Comparison of ENCODE assay signal across 11 cellular contexts in the genomic region with DNA sequence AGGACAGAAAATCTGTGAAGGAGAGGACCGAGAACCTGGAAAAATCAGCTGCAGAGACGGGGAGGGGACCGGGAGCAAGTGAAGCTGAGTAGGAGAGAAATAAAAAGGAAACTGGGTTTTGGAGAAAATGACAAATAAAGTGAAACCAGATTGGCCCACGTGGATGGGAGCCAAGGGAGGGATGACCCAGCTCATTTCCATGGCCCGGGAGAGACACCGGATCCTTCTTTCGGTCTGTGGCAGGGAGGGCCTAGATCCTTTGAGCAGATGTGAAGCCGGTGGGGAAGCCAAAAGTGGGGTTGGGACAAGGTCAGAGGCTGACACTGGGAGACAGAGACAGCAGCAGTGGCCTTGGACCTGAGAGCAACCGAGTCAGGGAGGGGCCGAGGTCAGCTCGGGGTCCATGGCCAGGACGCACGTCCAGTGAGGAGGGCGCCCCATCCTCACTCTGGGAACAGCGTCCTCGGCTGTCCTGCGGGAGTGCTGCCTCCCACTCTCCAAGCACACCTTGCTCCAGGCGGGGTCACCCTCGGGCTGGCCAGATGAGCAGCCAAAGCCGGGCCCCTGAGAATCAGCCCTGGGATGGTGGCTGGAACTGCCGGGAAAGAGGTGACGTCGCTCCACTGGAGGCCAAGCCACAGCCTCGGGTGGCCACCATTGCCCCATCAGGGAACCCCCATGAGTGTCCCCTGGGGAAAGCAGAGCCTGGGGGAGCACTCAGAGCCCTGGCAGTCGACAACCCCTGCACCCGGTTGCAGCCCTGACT. TPM values are rescaled to one million over a fixed set of nuclear protein-coding genes. Genes with fewer than 3 reads are reported as not detected.
DNase-seq lines count a peak whose midpoint lies in the region; ATAC-seq, FAIRE-seq and TF ChIP-seq lines count a peak whose summit lies in the region.
"Had no signal": no experiment of that assay in that cellular context is flagged by ENCODE, and none has a peak within 500 bp of the region (broad histone marks: within the 10 kb centered on the region; RNA-seq: fewer than 3 reads in every experiment).

No MANE protein-coding gene starts in this region.

- H3K4me1 ChIP-seq in body of pancreas (peaks cover 21% of the 10 kb centered on the region), left lung (no peaks in the 10 kb centered on the region), spleen (peaks cover 0 to 34% (median 11%) of the 10 kb centered on the region in 6 donors)

- WGBS in body of pancreas, 2 donors, result 69 to 71% methylated on average over 12 to 15 of the region's 26 CpGs
- WGBS in spleen, 5 donors, result 57 to 85% (median 75%) methylated on average over 14 to 26 of the region's 26 CpGs

- H3K36me3 ChIP-seq in body of pancreas (replicated peaks in 1 of 2; ENCODE audit: insufficient read depth in 1 of 2, low read depth in 2 of 2), result peaks cover 0 to 7% of the 10 kb centered on the region in 2 donors
- H3K36me3 ChIP-seq in left lung, result peaks cover 0 to 83% of the 10 kb centered on the region in 2 donors
- peaks cover 0 to 100% (median 37%) of the 10 kb centered on the region in 6 donors for H3K36me3 ChIP-seq in spleen

- ATAC-seq in body of pancreas (peak; percentile 22), left lung (peak; percentile 29), HG03175 (IDR thresholded peaks at IDR 0.05; ENCODE audit: unreplicated experiment) (no peak), GM19452 (IDR thresholded peaks at IDR 0.05; ENCODE audit: unreplicated experiment) (no peak)
- ATAC-seq: activated naive CD8-positive, alpha-beta T cell treated with anti-CD3 and anti-CD28 coated beads, Interleukin-2, amount 50 U/mL, for 24 hours had no signal

- H3K27me3 ChIP-seq in body of pancreas (no peaks in the 10 kb centered on the region), left lung (no peaks in the 10 kb centered on the region), spleen (replicated peaks in 1 of 7) (no peaks in the 10 kb centered on the region)

- H3K9me3 ChIP-seq in body of pancreas (no peaks in the 10 kb centered on the region), left lung (no peaks in the 10 kb centered on the region), spleen (no peaks in the 10 kb centered on the region)

- TF ChIP-seq CTCF in body of pancreas (IDR thresholded peaks at IDR 0.05) (no peak), left lung (IDR thresholded peaks at IDR 0.05) (no peak), spleen (IDR thresholded peaks at IDR 0.05 in 8 of 11, conservative IDR thresholded peaks at IDR 0.05 in 3 of 11) (no peak)

- H3K27ac ChIP-seq in body of pancreas, result peak overlapping the region; percentile 50 to 70 (median 64)
- peak overlapping the region; percentile 51 to 60 for H3K27ac ChIP-seq in left lung
- H3K27ac ChIP-seq in spleen, result peak overlapping the region; percentile 53 to 88 (median 76)
- H3K27ac ChIP-seq: VCaP had no signal

- intact Hi-C loops in body of pancreas (cut with DNase I) (no loop called here), left lung (cut with DNase I) (no loop called here), spleen (cut with DNase I; ENCODE audit: low total_unique reads) (no loop called here)

- H3K4me3 ChIP-seq in body of pancreas (no peak overlapping the region), left lung (no peak overlapping the region), spleen (peak overlapping the region in 2 of 8 donors; percentile 12 to 15)

- TF ChIP-seq POLR2A in body of pancreas (IDR thresholded peaks at IDR 0.05), result no peak
- no peak for TF ChIP-seq POLR2A in spleen (IDR thresholded peaks at IDR 0.05)

- FAIRE-seq in frontal cortex (lab: Jason Lieb, UNC), result no peak
- FAIRE-seq: GM19239 had no signal

- DNase-seq in GM04504 (ENCODE audit: low read depth) (peak; percentile 84), body of pancreas (peak in 3 of 4 donors; percentile 8 to 26 (median 20)), left lung (peak in 1 of 2 donors; percentile 74), spleen (no peak), frontal cortex (ENCODE audit: low spot score in 2 of 2) (no peak)
- no peak for DNase-seq in stimulated activated CD4-positive, alpha-beta T cell treated with anti-CD3 and anti-CD28 coated beads, Interleukin-4, amount 100 ng/mL, for 1 hour
- DNase-seq: activated naive CD8-positive, alpha-beta T cell treated with anti-CD3 and anti-CD28 coated beads, Interleukin-2, amount 50 U/mL, for 24 hours had no signal

RNA-seq across cellular contexts. Expression of a gene that starts 50.8 kb away (rescaled TPM):
- total RNA-seq in body of pancreas, result 10 to 100 TPM; 15.8 to 16.8 TPM
- total RNA-seq in left lung, result 10 to 100 TPM; 17.3 to 18.7 TPM
- total RNA-seq in spleen, result 10 to 100 TPM; 19.2 to 33.4 (median 27.1) TPM
- polyA plus RNA-seq in spleen, result 10 to 100 TPM in 1 of 3 donors, 1 to 10 TPM in 2; 7.7 to 10.1 (median 9.8) TPM
- total RNA-seq in frontal cortex, result 11.8 TPM

Comparison
In these comparisons a context has a peak if more than half of its experiments do, and no peak if none do; other contexts are left out.
1. DNase-seq: peak in GM04504 (single experiment) and body of pancreas (3 of 4); none in spleen (single experiment), frontal cortex (0 of 2) and stimulated activated CD4-positive, alpha-beta T cell treated with anti-CD3 and anti-CD28 coated beads, Interleukin-4, amount 100 ng/mL, for 1 hour (single experiment).
2. ATAC-seq: peak in body of pancreas (single experiment) and left lung (single experiment); none in HG03175 (single experiment) and GM19452 (single experiment).
3. Peak in every context shown above with its lines, with median percentiles within 50 percentile points of each other: H3K27ac ChIP-seq.